Comparison of ENCODE assay signal across 9 cellular contexts in the genomic region with DNA sequence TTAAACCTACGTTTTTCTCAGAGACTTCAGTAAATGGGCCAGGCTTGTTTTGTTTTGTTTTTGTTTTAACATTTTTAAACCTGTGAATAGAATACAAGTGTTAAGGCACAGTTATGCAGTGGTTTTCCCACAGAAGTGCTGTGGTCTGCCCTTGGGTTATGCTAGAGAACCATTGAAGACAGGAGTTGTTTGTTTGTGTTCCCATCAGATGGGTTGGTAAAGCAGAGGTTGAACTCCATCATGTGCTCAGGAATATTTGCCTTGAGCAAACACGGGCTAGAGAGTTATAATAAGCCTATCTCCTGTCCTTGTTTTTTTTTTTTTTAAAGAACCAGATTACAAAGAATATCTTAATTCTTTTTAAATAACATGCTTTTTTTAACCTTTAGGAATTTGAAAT. TPM values are rescaled to one million over a fixed set of nuclear protein-coding genes. Genes with fewer than 3 reads are reported as not detected.
DNase-seq lines count a peak whose midpoint lies in the region; ATAC-seq, FAIRE-seq and TF ChIP-seq lines count a peak whose summit lies in the region.
"Had no signal": no experiment of that assay in that cellular context is flagged by ENCODE, and none has a peak within 500 bp of the region (broad histone marks: within the 10 kb centered on the region; RNA-seq: fewer than 3 reads in every experiment).

No MANE protein-coding gene starts in this region.

- H3K9ac ChIP-seq in K562 (ENCODE audit: insufficient read depth in 1 of 2, low read depth in 2 of 2, low read length in 2 of 2), result no peak overlapping the region
- H3K9ac ChIP-seq: neural progenitor cell had no signal

- no peaks in the 10 kb centered on the region for H3K27me3 ChIP-seq in BJ (ENCODE audit: control insufficient read depth, insufficient read depth, low read length)
- no peaks in the 10 kb centered on the region for H3K27me3 ChIP-seq in K562 (ENCODE audit: control insufficient read depth in 2 of 2, insufficient read depth in 2 of 2, low read length in 2 of 2)
- no peaks in the 10 kb centered on the region for H3K27me3 ChIP-seq in muscle layer of duodenum (ENCODE audit: low read depth, low read length)
- no peaks in the 10 kb centered on the region for H3K27me3 ChIP-seq in ovary
- H3K27me3 ChIP-seq: neural progenitor cell had no signal

- CTCF ChIA-PET in BJ (lab: Yijun Ruan, JAX) (no interaction called here), K562 (lab: Yijun Ruan, JAX; ENCODE audit: low intra/inter-chr PET ratio) (no interaction called here)

- no peaks in the 10 kb centered on the region for H3K4me1 ChIP-seq in K562 (replicated peaks in 1 of 2; ENCODE audit: control insufficient read depth in 2 of 2, insufficient read depth in 2 of 2, low read length in 2 of 2)
- H3K4me1 ChIP-seq in muscle layer of duodenum (ENCODE audit: control insufficient read depth in 1 of 2, insufficient read depth in 2 of 2, low read length in 2 of 2), result peaks cover 4 to 18% of the 10 kb centered on the region in 2 donors
- peaks cover 16% of the 10 kb centered on the region for H3K4me1 ChIP-seq in ovary (ENCODE audit: insufficient read depth)
- H3K4me1 ChIP-seq: neural progenitor cell had no signal

- no peak for FAIRE-seq in K562 (lab: Jason Lieb, UNC)

- DNase-seq in BJ (ENCODE audit: low read depth) (peak; percentile 36), K562 (ENCODE audit: extremely low read depth in 1 of 4, low spot score in 3 of 4) (no peak), ovary (no peak)
- DNase-seq in Jurkat, Clone E6-1 (ENCODE audit: low read depth, low spot score), result peak; percentile 3

- TF ChIP-seq RAD21 in K562 (CRISPR knock-in tag; conservative IDR thresholded peaks at IDR 0.05 in 1 of 2, IDR thresholded peaks at IDR 0.05 in 1 of 2), result no peak

- H3K27ac ChIP-seq in K562 (ENCODE audit: extremely low read depth, low read depth, low read length) (no peak overlapping the region), muscle layer of duodenum (ENCODE audit: low read length) (peak overlapping the region; percentile 24), ovary (peak overlapping the region in 1 of 2 donors; percentile 4)
- H3K27ac ChIP-seq: neural progenitor cell had no signal

- H3K79me2 ChIP-seq in K562 (ENCODE audit: control insufficient read depth, insufficient read depth, low read length), result peaks cover 13% of the 10 kb centered on the region; the same call in 2 of the 3 replicates

- peaks cover 15% of the 10 kb centered on the region for H3K36me3 ChIP-seq in BJ (ENCODE audit: control insufficient read depth, insufficient read depth, low read length)
- H3K36me3 ChIP-seq in K562 (ENCODE audit: control insufficient read depth, insufficient read depth, low read length), result peaks cover 97% of the 10 kb centered on the region
- H3K36me3 ChIP-seq in muscle layer of duodenum (ENCODE audit: control insufficient read depth in 1 of 2, insufficient read depth in 2 of 2, low read length in 2 of 2), result peaks cover 9 to 13% of the 10 kb centered on the region in 2 donors
- no peaks in the 10 kb centered on the region for H3K36me3 ChIP-seq in ovary
- H3K36me3 ChIP-seq: neural progenitor cell had no signal

- POLR2A ChIA-PET in BJ (lab: Charles Lee), result interaction anchor here (0.7 to 1.0 kb wide), 3 partner anchors 25 to 63 kb away, joined by 3 to 7 read pairs (median 3); a partner anchor contains a TSS
- POLR2A ChIA-PET in K562 (lab: Yijun Ruan, JAX), result interaction anchor here (1.3 to 3.3 kb wide), 2 partner anchors 11 to 29 kb away, joined by 4 to 26 read pairs; a partner anchor contains a TSS

- no peaks in the 10 kb centered on the region for H4K20me1 ChIP-seq in K562 (replicated peaks; ENCODE audit: control insufficient read depth, insufficient read depth, low read length)

- TF ChIP-seq EP300 in K562 (IDR thresholded peaks at IDR 0.05; ENCODE audit: low read length) (no peak), ovary (IDR thresholded peaks at IDR 0.05) (no peak)

- no TSS peak for BruUV-seq in K562 (replicated peaks; lab: Mats Ljungman, UMichigan)

- no peak for TF ChIP-seq POLR2A in K562 (conservative IDR thresholded peaks at IDR 0.05)
- TF ChIP-seq POLR2A in ovary (IDR thresholded peaks at IDR 0.05), result no peak

- peak; percentile 12 for ATAC-seq in K562
- ATAC-seq in GM19324 (IDR thresholded peaks at IDR 0.05; ENCODE audit: low FRiP score, unreplicated experiment), result no peak
- no peak for ATAC-seq in GM18858 (IDR thresholded peaks at IDR 0.05; ENCODE audit: unreplicated experiment)
- no peak for ATAC-seq in HG03469 (IDR thresholded peaks at IDR 0.05; ENCODE audit: unreplicated experiment)

- TF ChIP-seq CTCF in BJ (IDR thresholded peaks at IDR 0.05; ENCODE audit: insufficient read depth, low read depth, low read length), result no peak
- no peak for TF ChIP-seq CTCF in K562 (IDR thresholded peaks at IDR 0.05 in 2 of 3, conservative IDR thresholded peaks at IDR 0.05 in 1 of 3; ENCODE audit: insufficient read depth in 2 of 3, low read depth in 1 of 3, low read length in 3 of 3)
- no peak for TF ChIP-seq CTCF in ovary (IDR thresholded peaks at IDR 0.05)

- in situ Hi-C loops in K562 (cut with MboI), result loop anchor here (10.0 kb wide), 1 partner anchor 215 kb away; no protein-coding TSS in a partner anchor

- H3K4me2 ChIP-seq in K562 (ENCODE audit: insufficient read depth, low read length), result no peak overlapping the region
- H3K4me2 ChIP-seq: neural progenitor cell had no signal

- 76% methylated on average over 2 of the region's 2 CpGs for WGBS in K562 (ENCODE audit: insufficient coverage, low coverage, missing lambda C conversion rate)
- 8 to 19% (median 10%) methylated on average over 2 of the region's 2 CpGs for WGBS in ovary, 3 donors

- H3K4me3 ChIP-seq in BJ (ENCODE audit: low read depth, low read length) (no peak overlapping the region), K562 (no peak overlapping the region), muscle layer of duodenum (ENCODE audit: low read depth in 1 of 2, low read length in 2 of 2) (no peak overlapping the region), ovary (no peak overlapping the region)
- no peak overlapping the region for H3K4me3 ChIP-seq in Jurkat, Clone E6-1 (ENCODE audit: low read length)
- H3K4me3 ChIP-seq: neural progenitor cell had no signal

- no peaks in the 10 kb centered on the region for H3K9me3 ChIP-seq in K562 (replicated peaks; ENCODE audit: control insufficient read depth, insufficient read depth, low read depth, low read length)
- no peaks in the 10 kb centered on the region for H3K9me3 ChIP-seq in muscle layer of duodenum (ENCODE audit: control insufficient read depth in 1 of 2, low read length in 2 of 2)
- H3K9me3 ChIP-seq in ovary, result no peaks in the 10 kb centered on the region

- H3K9me1 ChIP-seq in K562 (ENCODE audit: control insufficient read depth, insufficient read depth, low read length), result no peaks in the 10 kb centered on the region

- intact Hi-C loops in K562 (cut with micrococcal nuclease), result no loop called here
- intact Hi-C loops in ovary (cut with DNase I), result no loop called here

- H2AFZ ChIP-seq in K562 (ENCODE audit: low read depth, low read length), result no peak overlapping the region
- H2AFZ ChIP-seq: neural progenitor cell had no signal

TF ChIP-seq in K562, 482 proteins besides CTCF, POLR2A, EP300 and RAD21 (continues in another document):
- TF ChIP-seq SUPT5H (IDR thresholded peaks at IDR 0.05), result no peak
- TF ChIP-seq NR2C1 (IDR thresholded peaks at IDR 0.05), result no peak
- TF ChIP-seq NR2C1 (tag; IDR thresholded peaks at IDR 0.05), result no peak
- no peak for TF ChIP-seq CEBPG (CRISPR knock-in tag; IDR thresholded peaks at IDR 0.05)
- no peak for TF ChIP-seq CEBPG (tag; conservative IDR thresholded peaks at IDR 0.05 in 1 of 2, IDR thresholded peaks at IDR 0.05 in 1 of 2)
- TF ChIP-seq ZNF347 (CRISPR knock-in tag; IDR thresholded peaks at IDR 0.05; ENCODE audit: low read depth), result no peak
- TF ChIP-seq FUS (optimal IDR thresholded peaks at IDR 0.05; ENCODE audit: low read depth, low read length), result no peak

RNA-seq across cellular contexts. Expression of a gene that starts 28.5 kb away (rescaled TPM):
- polyA plus RNA-seq in BJ (2011; rRNA removed), result 288 and 320 TPM in 2 replicates
- polyA minus RNA-seq in BJ (2011; rRNA and poly(A)+ RNA removed), result 406 and 551 TPM in 2 replicates
- 20.7 TPM for polyA plus RNA-seq in Jurkat, Clone E6-1 (2012; ENCODE audit: insufficient read depth, insufficient read length)
- 221 and 302 TPM in 2 replicates for total RNA-seq in K562 (2011; cell fraction: chromatin; rRNA removed; ENCODE audit: low replicate concordance)
- total RNA-seq in K562 (2011; cell fraction: nucleolus; rRNA removed), result 117 and 137 TPM in 2 replicates
- 147 and 234 TPM in 2 replicates for total RNA-seq in K562 (2011; cell fraction: nucleoplasm; rRNA removed)
- 107 and 112 TPM in 2 replicates for total RNA-seq in K562 (2014; rRNA removed)
- total RNA-seq in K562 (2014; rRNA removed; fragmentation: Illumina TruSeq; extraction: Trizol), result 142 and 164 TPM in 2 replicates
- 133 and 143 TPM in 2 replicates for total RNA-seq in K562 (2015; rRNA removed; fragmentation: Illumina TruSeq; extraction: Trizol)
- total RNA-seq in K562 (2021), result 124 and 142 TPM in 2 replicates
- polyA plus RNA-seq in K562 (2011; rRNA removed), result 128 and 166 TPM in 2 replicates
- 180 and 257 TPM in 2 replicates for polyA plus RNA-seq in K562 (2011; cell fraction: cytosol; rRNA removed)
- 207 and 234 TPM in 2 replicates for polyA plus RNA-seq in K562 (2011; cell fraction: nucleus; rRNA removed)
- polyA plus RNA-seq in K562 (2012), result 73.9 and 97.8 TPM in 2 replicates
- 111 and 115 TPM in 2 replicates for polyA plus RNA-seq in K562 (2014; fragmentation: Illumina TruSeq; extraction: Trizol)
- 10 to 100 TPM; 39.7 to 53.0 TPM for polyA plus RNA-seq in K562 (2014; fragmentation: Nextera tagmentation; extraction: Ambion mirVana)
- polyA plus RNA-seq in K562 (2014; rRNA removed), result 78.4 and 81.2 TPM in 2 replicates
- 373 and 438 TPM in 2 replicates for polyA minus RNA-seq in K562 (2011; rRNA and poly(A)+ RNA removed)
- polyA minus RNA-seq in K562 (2011; cell fraction: cytosol; rRNA and poly(A)+ RNA removed), result 200 and 263 TPM in 2 replicates
- 246 and 302 TPM in 2 replicates for polyA minus RNA-seq in K562 (2011; cell fraction: nucleus; rRNA and poly(A)+ RNA removed)
- 100 to 1,000 TPM; 106 to 221 (median 200) TPM for total RNA-seq in ovary
- polyA plus RNA-seq in ovary, result 100 to 1,000 TPM in 1 of 2 donors, 10 to 100 TPM in 1; 52.8 to 133 TPM

Comparison
In these comparisons a context has a peak if more than half of its experiments do, and no peak if none do; other contexts are left out.
1. DNase-seq: peak in BJ (single experiment) and Jurkat, Clone E6-1 (single experiment); none in K562 (0 of 4) and ovary (0 of 5).